Comparison of ENCODE assay signal across 8 cellular contexts in the genomic region with DNA sequence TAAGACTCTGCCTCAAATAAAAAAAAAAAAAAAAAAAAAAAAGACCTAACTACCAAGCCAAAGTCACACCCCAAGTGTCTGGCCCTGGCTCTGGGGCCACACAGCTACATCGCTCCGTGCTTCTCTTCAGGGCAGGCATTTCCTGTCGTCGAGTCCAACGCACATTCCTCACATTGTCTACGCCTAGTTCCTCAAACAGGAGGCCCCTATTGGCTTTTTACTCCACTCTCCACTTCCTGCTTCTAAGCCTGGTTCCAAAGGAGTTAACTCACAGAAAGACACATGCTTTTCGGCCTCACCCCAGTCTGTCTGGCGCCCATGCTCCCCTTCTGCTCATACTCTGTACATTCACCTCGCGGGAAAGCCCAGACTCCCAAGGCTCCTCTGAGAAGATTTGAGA. TPM values are rescaled to one million over a fixed set of nuclear protein-coding genes. Genes with fewer than 3 reads are reported as not detected.
DNase-seq lines count a peak whose midpoint lies in the region; ATAC-seq lines count a peak whose summit lies in the region.

No MANE protein-coding gene starts in this region.

- no CpG with 5 or more reads among the region's 10 CpGs for WGBS in mesendoderm (ENCODE audit: extremely low coverage, insufficient coverage, low lambda C conversion rate)

- H3K36me3 ChIP-seq in mesendoderm (ENCODE audit: control insufficient read depth, insufficient read depth, low read length), result no peaks in the 10 kb centered on the region

- no peaks in the 10 kb centered on the region for H3K27me3 ChIP-seq in mesendoderm (ENCODE audit: insufficient read depth, low read length, poor library complexity)

- peak overlapping the region; percentile 1 for H3K56ac ChIP-seq in mesendoderm (ENCODE audit: low read length)

- H3K4me3 ChIP-seq in mesendoderm (ENCODE audit: low read length), result no peak overlapping the region

- H3K4me2 ChIP-seq in mesendoderm (ENCODE audit: low read length), result no peak overlapping the region

- H2BK120ac ChIP-seq in mesendoderm (ENCODE audit: low read depth, low read length), result no peak overlapping the region

- H2AK5ac ChIP-seq in mesendoderm (ENCODE audit: low read length), result no peak overlapping the region

- no peak overlapping the region for H4K8ac ChIP-seq in mesendoderm (ENCODE audit: low read depth, low read length)

- H4K5ac ChIP-seq in mesendoderm (ENCODE audit: low read length), result no peak overlapping the region

- no peak overlapping the region for H3K4ac ChIP-seq in mesendoderm (ENCODE audit: low read depth, low read length)

- no peak overlapping the region for H2BK15ac ChIP-seq in mesendoderm (replicated peaks; ENCODE audit: low read depth)

- ATAC-seq in GM21717 (IDR thresholded peaks at IDR 0.05; ENCODE audit: unreplicated experiment), result no peak
- no peak for ATAC-seq in GM18907 (IDR thresholded peaks at IDR 0.05; ENCODE audit: unreplicated experiment)
- ATAC-seq in HG02970 (IDR thresholded peaks at IDR 0.05; ENCODE audit: low FRiP score, unreplicated experiment), result no peak

- H2BK5ac ChIP-seq in mesendoderm (ENCODE audit: low read length), result no peak overlapping the region

- no peaks in the 10 kb centered on the region for H3K79me2 ChIP-seq in mesendoderm (ENCODE audit: control insufficient read depth, insufficient read depth, low read length)

- no peaks in the 10 kb centered on the region for H3K79me1 ChIP-seq in mesendoderm (ENCODE audit: low read length)

- no peak overlapping the region for H3K18ac ChIP-seq in mesendoderm (ENCODE audit: low read length)

- H3K27ac ChIP-seq in mesendoderm (ENCODE audit: low read depth, low read length), result no peak overlapping the region

- no peak overlapping the region for H3K23ac ChIP-seq in mesendoderm (ENCODE audit: low read length)

- H3K9ac ChIP-seq in mesendoderm (ENCODE audit: low read length), result no peak overlapping the region

- DNase-seq in CMK (ENCODE audit: low read depth) (peak; percentile 45), MV-4-11 (lab: John Stamatoyannopoulos, UW) (peak; percentile 97), dermis blood vessel endothelial cell (peak; percentile 84), mesendoderm (peak; percentile 97), COR-L47 (lab: John Stamatoyannopoulos, UW) (no peak)

- no peaks in the 10 kb centered on the region for H3K4me1 ChIP-seq in mesendoderm (ENCODE audit: control insufficient read depth, low read depth, low read length)

RNA-seq across cellular contexts. Expression of a gene that starts 28.8 kb away (rescaled TPM):
- not detected in 2 replicates for total RNA-seq in dermis blood vessel endothelial cell
- polyA plus RNA-seq in mesendoderm (2013, experiment 1 of 2), result 0.04 TPM
- polyA plus RNA-seq in mesendoderm (2013, experiment 2 of 2), result 0.04 TPM

RNA-seq across cellular contexts. Expression of a gene that starts 37.4 kb away (rescaled TPM):
- 564 and 1,344 TPM in 2 replicates for total RNA-seq in dermis blood vessel endothelial cell
- polyA plus RNA-seq in mesendoderm (2013, experiment 1 of 2), result 154 TPM
- polyA plus RNA-seq in mesendoderm (2013, experiment 2 of 2), result 151 TPM
